In the genomic region with DNA sequence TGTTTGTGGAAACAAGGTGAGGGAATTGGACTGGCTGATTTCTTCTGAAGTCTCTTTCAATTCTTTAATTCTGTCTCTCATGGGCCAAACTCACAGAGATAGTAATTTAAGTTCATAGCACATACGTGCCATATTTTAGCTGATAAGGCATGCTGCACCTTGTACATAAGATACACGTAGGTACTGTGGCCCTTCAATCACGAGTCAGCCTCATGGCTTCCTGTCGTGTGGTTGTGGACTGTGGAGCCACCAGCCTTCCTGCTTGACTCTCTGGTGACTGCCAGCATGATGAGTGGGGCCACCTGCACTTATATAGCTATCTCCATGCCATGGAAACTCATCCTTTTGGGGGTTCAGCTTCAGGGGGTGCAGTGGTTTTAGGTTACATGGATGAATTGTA, we compare ENCODE assay signal across 12 cellular contexts. TPM values are rescaled to one million over a fixed set of nuclear protein-coding genes. Genes with fewer than 3 reads are reported as not detected.
DNase-seq lines count a peak whose midpoint lies in the region; ATAC-seq, FAIRE-seq and TF ChIP-seq lines count a peak whose summit lies in the region.
"Had no signal": no experiment of that assay in that cellular context is flagged by ENCODE, and none has a peak within 500 bp of the region (broad histone marks: within the 10 kb centered on the region; RNA-seq: fewer than 3 reads in every experiment).

No MANE protein-coding gene starts in this region.

- H3K4me1 ChIP-seq in vagina (peaks cover 41% of the 10 kb centered on the region), mammary epithelial cell (ENCODE audit: insufficient read depth, low read length) (no peaks in the 10 kb centered on the region)

- no peak overlapping the region for H2AFZ ChIP-seq in mammary epithelial cell (ENCODE audit: low read depth, low read length)
- H2AFZ ChIP-seq: hepatocyte had no signal

- dilution Hi-C loops in mammary epithelial cell (cut with HindIII; ENCODE audit: low sequenced_read_pairs): no loop called here

- no peaks in the 10 kb centered on the region for H3K9me3 ChIP-seq in vagina
- no peaks in the 10 kb centered on the region for H3K9me3 ChIP-seq in mammary epithelial cell (replicated peaks; ENCODE audit: insufficient read depth, low read length)

- WGBS in mammary epithelial cell (ENCODE audit: low coverage, missing lambda C conversion rate): 65% methylated on average over 4 of the region's 4 CpGs

- no peaks in the 10 kb centered on the region for H4K20me1 ChIP-seq in mammary epithelial cell (ENCODE audit: insufficient read depth, low read length)

- H3K27ac ChIP-seq in vagina (no peak overlapping the region), mammary epithelial cell (ENCODE audit: insufficient read depth, low read depth, low read length) (no peak overlapping the region)
- H3K27ac ChIP-seq: hepatocyte had no signal

- ATAC-seq in HG02642 (IDR thresholded peaks at IDR 0.05; ENCODE audit: poor library complexity, unreplicated experiment) (peak; percentile 46), left colon (peak; percentile 27)

- H3K36me3 ChIP-seq in vagina: no peaks in the 10 kb centered on the region
- H3K36me3 ChIP-seq in mammary epithelial cell (ENCODE audit: insufficient read depth, low read length): no peaks in the 10 kb centered on the region

- H3K79me2 ChIP-seq in mammary epithelial cell (ENCODE audit: insufficient read depth, low read length): no peaks in the 10 kb centered on the region

- no TSS peak for BruUV-seq in mammary epithelial cell (replicated peaks; lab: Mats Ljungman, UMichigan)

- DNase-seq in GM18507 (ENCODE audit: extremely low spot score, insufficient read length, low read depth) (no peak), left colon (no peak), vagina (ENCODE audit: extremely low spot score in 2 of 2) (no peak), frontal cortex (ENCODE audit: low spot score in 2 of 2) (no peak), mammary epithelial cell (no peak), NCI-H1105 treated with DMSO at 0.1 percent for 48 hours (lab: John Stamatoyannopoulos, UW) (no peak)
- DNase-seq in activated CD4-positive, alpha-beta T cell treated with anti-CD3 and anti-CD28 coated beads for 48 hours: peak; percentile 53
- DNase-seq: DMS79 treated with DMSO at 0.1 percent for 48 hours, NCI-H1048, SHP77 had no signal

- CTCF ChIA-PET in mammary epithelial cell (lab: Charles Lee; ENCODE audit: low non-redundant PET): interaction anchor here (0.5 kb wide), 1 partner anchor 79 kb away, joined by 8 read pairs; no protein-coding TSS in a partner anchor

- in situ Hi-C loops in mammary epithelial cell (cut with MboI; ENCODE audit: low sequenced_read_pairs in 2 of 2): loop anchor here in 1 of 2 donors (10.0 kb wide), 1 partner anchor 47 kb away; no protein-coding TSS in a partner anchor

- H3K4me3 ChIP-seq in vagina: no peak overlapping the region
- H3K4me3 ChIP-seq in mammary epithelial cell (replicated peaks in 1 of 3; ENCODE audit: insufficient read depth in 1 of 3, low read depth in 2 of 3, low read length in 3 of 3): no peak overlapping the region
- H3K4me3 ChIP-seq: hepatocyte had no signal

- FAIRE-seq in GM18507 (lab: Jason Lieb, UNC) (peak; percentile 76), frontal cortex (lab: Jason Lieb, UNC) (no peak)

- H3K9ac ChIP-seq in mammary epithelial cell (ENCODE audit: insufficient read depth, low read length): no peak overlapping the region

- intact Hi-C loops in left colon (cut with DNase I, micrococcal nuclease): no loop called here
- intact Hi-C loops in vagina (cut with DNase I): no loop called here
- intact Hi-C loops in mammary epithelial cell (cut with micrococcal nuclease): no loop called here

- H3K4me2 ChIP-seq in mammary epithelial cell (ENCODE audit: insufficient read depth, low read depth, low read length): no peak overlapping the region
- H3K4me2 ChIP-seq: hepatocyte had no signal

- TF ChIP-seq POLR2A in vagina (IDR thresholded peaks at IDR 0.05): no peak

- no peaks in the 10 kb centered on the region for H3K27me3 ChIP-seq in vagina
- H3K27me3 ChIP-seq in mammary epithelial cell (ENCODE audit: insufficient read depth, low read length): no peaks in the 10 kb centered on the region
- H3K27me3 ChIP-seq: hepatocyte had no signal

- TF ChIP-seq CTCF in vagina (IDR thresholded peaks at IDR 0.05) (no peak), mammary epithelial cell (conservative IDR thresholded peaks at IDR 0.05 in 1 of 2, IDR thresholded peaks at IDR 0.05 in 1 of 2; ENCODE audit: extremely low read depth in 1 of 2, insufficient read depth in 1 of 2, low read depth in 1 of 2, low read length in 2 of 2) (no peak)

RNA-seq across cellular contexts. Expression of a gene that starts 25.1 kb away (rescaled TPM):
- total RNA-seq in left colon: 10 to 100 TPM; 19.0 to 29.1 TPM
- 40.3 TPM for total RNA-seq in vagina
- 12.6 TPM for total RNA-seq in frontal cortex
- total RNA-seq in mammary epithelial cell: 1 to 10 TPM; 1.6 to 1.7 TPM
- 0.78 TPM for polyA plus RNA-seq in mammary epithelial cell
- polyA minus RNA-seq in mammary epithelial cell: 6.8 TPM
